1 cellular context compared by ENCODE assay signal in the genomic region with DNA sequence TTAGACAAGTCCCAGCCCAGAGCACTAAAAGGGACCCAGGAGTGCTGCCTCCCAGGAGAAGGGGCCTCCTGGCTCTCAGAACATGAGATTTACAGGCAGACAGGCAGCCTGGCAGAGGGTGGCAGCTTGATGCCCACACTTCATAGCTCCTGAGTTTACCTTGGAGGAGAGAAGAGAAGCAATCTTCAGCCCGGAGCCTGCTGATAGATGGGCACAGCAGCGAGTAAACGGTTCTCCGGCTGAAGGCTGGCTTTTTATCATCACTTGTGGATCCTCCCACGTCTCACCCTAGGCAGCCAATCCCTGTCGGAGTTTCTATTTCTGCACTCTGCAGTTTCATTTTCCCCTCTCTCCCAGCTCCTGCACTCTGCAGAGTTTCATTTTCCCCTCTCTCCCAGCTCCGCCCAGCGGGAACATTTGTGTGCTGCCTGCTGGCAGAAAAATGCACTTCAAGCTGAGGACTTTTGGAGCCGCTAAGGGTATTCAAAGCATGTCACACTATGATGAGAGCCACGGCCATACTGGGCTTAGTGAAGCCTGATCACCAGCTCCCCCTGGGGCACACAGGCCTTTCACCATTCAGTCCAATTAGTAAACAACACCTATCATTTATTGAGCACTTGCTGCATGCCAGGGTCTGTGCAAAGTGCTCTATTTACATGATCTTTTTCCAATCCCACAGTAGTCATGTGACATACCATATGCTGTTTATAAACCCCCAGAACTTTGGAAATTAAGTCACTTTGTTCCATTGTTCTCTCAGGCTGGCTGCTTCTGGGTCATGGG.
TF ChIP-seq lines count a peak whose summit lies in the region.

A gene with protein sequence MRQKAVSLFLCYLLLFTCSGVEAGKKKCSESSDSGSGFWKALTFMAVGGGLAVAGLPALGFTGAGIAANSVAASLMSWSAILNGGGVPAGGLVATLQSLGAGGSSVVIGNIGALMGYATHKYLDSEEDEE (minus strand): TSS at position 229 of the 786 bp plus-strand sequence. CDS start 2,878 bp downstream, outside the sequence.

TF ChIP-seq in SK-N-SH, 30 proteins besides CTCF, POLR2A, EP300 and RAD21 (continued from another document):
- TF ChIP-seq, protein P1, sequence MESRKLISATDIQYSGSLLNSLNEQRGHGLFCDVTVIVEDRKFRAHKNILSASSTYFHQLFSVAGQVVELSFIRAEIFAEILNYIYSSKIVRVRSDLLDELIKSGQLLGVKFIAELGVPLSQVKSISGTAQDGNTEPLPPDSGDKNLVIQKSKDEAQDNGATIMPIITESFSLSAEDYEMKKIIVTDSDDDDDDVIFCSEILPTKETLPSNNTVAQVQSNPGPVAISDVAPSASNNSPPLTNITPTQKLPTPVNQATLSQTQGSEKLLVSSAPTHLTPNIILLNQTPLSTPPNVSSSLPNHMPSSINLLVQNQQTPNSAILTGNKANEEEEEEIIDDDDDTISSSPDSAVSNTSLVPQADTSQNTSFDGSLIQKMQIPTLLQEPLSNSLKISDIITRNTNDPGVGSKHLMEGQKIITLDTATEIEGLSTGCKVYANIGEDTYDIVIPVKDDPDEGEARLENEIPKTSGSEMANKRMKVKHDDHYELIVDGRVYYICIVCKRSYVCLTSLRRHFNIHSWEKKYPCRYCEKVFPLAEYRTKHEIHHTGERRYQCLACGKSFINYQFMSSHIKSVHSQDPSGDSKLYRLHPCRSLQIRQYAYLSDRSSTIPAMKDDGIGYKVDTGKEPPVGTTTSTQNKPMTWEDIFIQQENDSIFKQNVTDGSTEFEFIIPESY (IDR thresholded peaks at IDR 0.05; ENCODE audit: borderline replicate concordance, low read depth) = no peak
- TF ChIP-seq GATA2 (CRISPR knock-in tag; IDR thresholded peaks at IDR 0.05) = no peak
- TF ChIP-seq TAF1 (IDR thresholded peaks at IDR 0.05; ENCODE audit: borderline replicate concordance, low read depth, low read length) = peak; percentile 34; the same call in 1 of the 2 replicates
- TF ChIP-seq MXI1 (IDR thresholded peaks at IDR 0.05; ENCODE audit: low read depth, low read length) = peak; percentile 86; the same call in 1 of the 2 replicates
- no peak for TF ChIP-seq RXRA (IDR thresholded peaks at IDR 0.05; ENCODE audit: borderline replicate concordance, low read depth)
- peak; percentile 97 for TF ChIP-seq POLR2AphosphoS5 (IDR thresholded peaks at IDR 0.05; ENCODE audit: low read depth, low read length)
- TF ChIP-seq, protein P2, sequence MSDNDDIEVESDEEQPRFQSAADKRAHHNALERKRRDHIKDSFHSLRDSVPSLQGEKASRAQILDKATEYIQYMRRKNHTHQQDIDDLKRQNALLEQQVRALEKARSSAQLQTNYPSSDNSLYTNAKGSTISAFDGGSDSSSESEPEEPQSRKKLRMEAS (IDR thresholded peaks at IDR 0.05; ENCODE audit: low read depth) = 0 out of 2 replicates have a peak, but pooled peaks have one; percentile 1
